Comparison of ENCODE assay signal across 15 cellular contexts in the genomic region with DNA sequence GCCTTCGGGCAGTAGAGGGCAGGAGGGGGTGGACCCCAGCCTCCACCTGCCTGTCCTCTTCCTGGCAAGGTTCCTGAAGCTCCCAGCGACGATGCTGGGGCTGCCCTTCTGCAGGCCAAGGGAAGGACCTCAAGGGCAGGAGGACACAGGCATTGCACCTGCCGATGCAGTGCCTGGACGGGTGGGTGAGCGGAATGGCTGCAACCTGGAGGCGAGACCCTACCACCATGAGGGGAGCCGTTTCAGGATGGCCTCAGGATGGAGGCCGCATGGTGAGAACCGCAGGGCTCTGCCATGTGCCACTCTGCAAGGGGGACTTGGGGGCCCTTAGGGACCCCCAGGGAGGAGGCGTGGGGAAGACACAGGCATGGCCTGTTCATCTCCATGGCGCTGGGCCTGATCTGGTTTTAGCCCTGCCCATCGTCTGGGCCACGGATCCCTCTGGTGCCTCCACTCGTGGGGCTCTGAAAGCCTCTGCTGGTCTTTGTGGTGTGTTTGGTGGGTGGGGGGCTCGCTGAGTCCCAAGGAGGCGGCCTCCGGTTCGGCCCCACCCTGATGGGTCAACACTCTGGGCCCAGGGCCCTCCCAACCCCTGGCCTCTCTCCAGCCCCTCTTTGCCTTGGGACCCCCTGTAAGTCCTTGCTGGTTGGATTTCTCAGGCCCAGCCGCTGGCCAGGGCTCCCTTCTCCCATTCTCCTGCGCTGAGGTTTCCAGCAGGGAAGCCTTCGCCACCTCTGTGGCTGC. TPM values are rescaled to one million over a fixed set of nuclear protein-coding genes. Genes with fewer than 3 reads are reported as not detected.
A peak's percentile ranks its signal among the peaks of the same experiment; 100 is the strongest.
DNase-seq lines count a peak whose midpoint lies in the region; ATAC-seq and TF ChIP-seq lines count a peak whose summit lies in the region.
"Had no signal": no experiment of that assay in that cellular context is flagged by ENCODE, and none has a peak within 500 bp of the region (broad histone marks: within the 10 kb centered on the region; RNA-seq: fewer than 3 reads in every experiment).

No MANE protein-coding gene starts in this region.

- peaks cover 35% of the 10 kb centered on the region for H3K4me1 Mint-ChIP-seq in activated naive CD8-positive, alpha-beta T cell treated with anti-CD3 and anti-CD28 coated beads, Interleukin-2, amount 10 ng/mL, durations not matched to agents 7 days and 5 days

- H3K4me1 ChIP-seq in DOHH2 (ENCODE audit: control insufficient read depth, low read length), result peaks cover 55% of the 10 kb centered on the region
- no peaks in the 10 kb centered on the region for H3K4me1 ChIP-seq in neuronal stem cell (ENCODE audit: control insufficient read depth in 2 of 2, insufficient read depth in 1 of 2, low read depth in 1 of 2, low read length in 2 of 2)
- H3K4me1 ChIP-seq: right atrium auricular region had no signal

- no peak overlapping the region for H3K14ac ChIP-seq in neuronal stem cell (ENCODE audit: low read length)

- peak overlapping the region; percentile 24 for H3K18ac ChIP-seq in neuronal stem cell (ENCODE audit: low read length)

- no peak overlapping the region for H3K23ac ChIP-seq in neuronal stem cell (ENCODE audit: low read depth, low read length, poor library complexity)

- no peaks in the 10 kb centered on the region for H3K9me2 ChIP-seq in DOHH2 (replicated peaks; ENCODE audit: control insufficient read depth, low read length)

- H3K79me2 ChIP-seq in DOHH2 (ENCODE audit: control insufficient read depth, low read length), result peaks cover 48% of the 10 kb centered on the region

- TF ChIP-seq CTCF in DOHH2 (IDR thresholded peaks at IDR 0.05; ENCODE audit: low read depth, low read length, poor library complexity, severe bottlenecking) (no peak), HL-60 (IDR thresholded peaks at IDR 0.05; ENCODE audit: insufficient read depth, low read length) (no peak)

- no peak overlapping the region for H3K4ac ChIP-seq in neuronal stem cell (ENCODE audit: low read length)

- peaks cover 10% of the 10 kb centered on the region for H3K36me3 Mint-ChIP-seq in activated naive CD8-positive, alpha-beta T cell treated with anti-CD3 and anti-CD28 coated beads, Interleukin-2, amount 10 ng/mL, durations not matched to agents 7 days and 5 days

- H3F3A ChIP-seq in DOHH2 (ENCODE audit: control insufficient read depth, insufficient read depth), result peaks cover 2% of the 10 kb centered on the region; the same call in 1 of the 2 replicates

- peak overlapping the region; percentile 96 for H3K27ac ChIP-seq in DOHH2 (ENCODE audit: low read depth, low read length)
- peak overlapping the region; percentile 98 for H3K27ac ChIP-seq in HL-60 (replicated peaks)
- H3K27ac ChIP-seq in neuronal stem cell (replicated peaks; ENCODE audit: low read length), result no peak overlapping the region
- H3K27ac ChIP-seq: GM23248 had no signal

- H2AK5ac ChIP-seq in neuronal stem cell (ENCODE audit: low read depth, low read length), result peak overlapping the region; percentile 79

- H2BK120ac ChIP-seq in neuronal stem cell (ENCODE audit: low read depth, low read length), result no peak overlapping the region

- H3K79me1 ChIP-seq in neuronal stem cell (ENCODE audit: low read depth, low read length), result no peaks in the 10 kb centered on the region

- H4K20me1 ChIP-seq in DOHH2 (ENCODE audit: control insufficient read depth, insufficient read depth, low read depth, low read length), result peaks cover 15% of the 10 kb centered on the region

- no peak overlapping the region for H2BK12ac ChIP-seq in neuronal stem cell (ENCODE audit: low read length)

- H3K27me3 ChIP-seq in DOHH2 (ENCODE audit: control insufficient read depth, low read length) (no peaks in the 10 kb centered on the region), HL-60 (ENCODE audit: insufficient read depth, poor library complexity, severe bottlenecking) (no peaks in the 10 kb centered on the region), neuronal stem cell (ENCODE audit: control insufficient read depth in 3 of 3, insufficient read depth in 3 of 3, low read depth in 1 of 3, low read length in 3 of 3) (peaks cover 0 to 32% (median 0%) of the 10 kb centered on the region in 3 experiments)
- H3K27me3 ChIP-seq: right atrium auricular region had no signal

- peak overlapping the region; percentile 83 for H2BK15ac ChIP-seq in neuronal stem cell (ENCODE audit: low read length)

- H3K9me3 ChIP-seq in DOHH2 (ENCODE audit: control insufficient read depth, insufficient read depth, low read length) (no peaks in the 10 kb centered on the region), neuronal stem cell (replicated peaks in 1 of 2; ENCODE audit: control insufficient read depth in 2 of 2, insufficient read depth in 1 of 2, low read depth in 1 of 2, low read length in 2 of 2) (no peaks in the 10 kb centered on the region)
- H3K9me3 ChIP-seq: mucosa of descending colon, right atrium auricular region, thoracic aorta had no signal

- no peak overlapping the region for H4K91ac ChIP-seq in neuronal stem cell (ENCODE audit: low read depth, low read length, poor library complexity)

- H3K36me3 ChIP-seq in DOHH2 (ENCODE audit: control insufficient read depth, low read length) (peaks cover 31% of the 10 kb centered on the region), neuronal stem cell (replicated peaks in 1 of 2; ENCODE audit: control insufficient read depth in 2 of 2, insufficient read depth in 2 of 2, low read length in 2 of 2) (no peaks in the 10 kb centered on the region)
- H3K36me3 ChIP-seq: right atrium auricular region, thoracic aorta had no signal

- no peak overlapping the region for H3K9ac ChIP-seq in neuronal stem cell (ENCODE audit: low read depth, low read length, poor library complexity)
- H3K9ac ChIP-seq: GM23248 had no signal

- no peaks in the 10 kb centered on the region for H3K9me3 Mint-ChIP-seq in activated naive CD8-positive, alpha-beta T cell treated with anti-CD3 and anti-CD28 coated beads, Interleukin-2, amount 10 ng/mL, durations not matched to agents 7 days and 5 days

- H2AFZ ChIP-seq in neuronal stem cell (ENCODE audit: low read length), result no peak overlapping the region
- H2AFZ ChIP-seq: GM23248 had no signal

- H3K4me3 ChIP-seq in DOHH2 (ENCODE audit: low read length) (peak overlapping the region; percentile 79), HL-60 (replicated peaks; ENCODE audit: insufficient read depth, low read length) (no peak overlapping the region), neuronal stem cell (ENCODE audit: low read length in 2 of 2) (no peak overlapping the region)
- H3K4me3 ChIP-seq: GM23248, mucosa of descending colon, right atrium auricular region, thoracic aorta had no signal

- peak overlapping the region; percentile 71 for H2BK5ac ChIP-seq in neuronal stem cell (ENCODE audit: low read length)

- H3K4me3 Mint-ChIP-seq in activated naive CD8-positive, alpha-beta T cell treated with anti-CD3 and anti-CD28 coated beads, Interleukin-2, amount 10 ng/mL, durations not matched to agents 7 days and 5 days, result peak overlapping the region; percentile 97

- no peak for ATAC-seq in activated naive CD8-positive, alpha-beta T cell treated with anti-CD3 and anti-CD28 coated beads, Interleukin-2, amount 10 ng/mL, durations not matched to agents 7 days and 5 days (ENCODE audit: low read depth)
- ATAC-seq in HG03520 (IDR thresholded peaks at IDR 0.05; ENCODE audit: unreplicated experiment) (no peak), GM21526 (IDR thresholded peaks at IDR 0.05; ENCODE audit: low FRiP score, unreplicated experiment) (no peak)

- POLR2A ChIA-PET in activated naive CD8-positive, alpha-beta T cell treated with anti-CD3 and anti-CD28 coated beads, Interleukin-2, amount 10 ng/mL, durations not matched to agents 7 days and 5 days (lab: Charles Lee), result interaction anchor here (0.5 to 4.6 kb wide), 7 partner anchors 9 to 1138 kb away, joined by 3 to 68 read pairs (median 5); a partner anchor contains a TSS

- DNase-seq in HL-60 (ENCODE audit: low read depth in 1 of 2, low spot score in 1 of 2) (no peak), neuronal stem cell (ENCODE audit: low spot score) (no peak), SIG-M5 treated with dmso at 0.1 percent for 504 hours (lab: John Stamatoyannopoulos, UW; ENCODE audit: unreplicated experiment) (no peak)
- no peak for DNase-seq in activated naive CD8-positive, alpha-beta T cell treated with anti-CD3 and anti-CD28 coated beads, Interleukin-2, amount 10 ng/mL, durations not matched to agents 7 days and 5 days
- no peak for DNase-seq in activated effector memory CD4-positive, alpha-beta T cell treated with Interleukin-2 at 50 U/mL for 16 hours
- DNase-seq: GM23248, NCI-H1092, NCI-H510A treated with DMSO at 0.1 percent for 48 hours had no signal

- peak overlapping the region; percentile 94 for H3K4me2 ChIP-seq in DOHH2 (ENCODE audit: low read length)
- no peak overlapping the region for H3K4me2 ChIP-seq in neuronal stem cell (ENCODE audit: insufficient read depth, low read length, poor library complexity, severe bottlenecking)

- no peak overlapping the region for H4K8ac ChIP-seq in neuronal stem cell (ENCODE audit: low read depth, low read length)

- H3K27ac Mint-ChIP-seq in activated naive CD8-positive, alpha-beta T cell treated with anti-CD3 and anti-CD28 coated beads, Interleukin-2, amount 10 ng/mL, durations not matched to agents 7 days and 5 days, result peak overlapping the region; percentile 98

- H3K27me3 Mint-ChIP-seq in activated naive CD8-positive, alpha-beta T cell treated with anti-CD3 and anti-CD28 coated beads, Interleukin-2, amount 10 ng/mL, durations not matched to agents 7 days and 5 days, result peaks cover 15% of the 10 kb centered on the region

- no CpG with 5 or more reads among the region's 22 CpGs for WGBS in neuronal stem cell (ENCODE audit: extremely low coverage in 2 of 2, insufficient read length in 2 of 2, insufficient replicate concordance in 1 of 2), 2 donors

RNA-seq across cellular contexts. Expression of a gene that starts 1.3 kb away (rescaled TPM):
- total RNA-seq in activated naive CD8-positive, alpha-beta T cell treated with anti-CD3 and anti-CD28 coated beads, Interleukin-2, amount 10 ng/mL, durations not matched to agents 7 days and 5 days, result 100 to 1,000 TPM; 438 to 453 TPM
- 0.13 TPM for polyA plus RNA-seq in neuronal stem cell (2013, experiment 1 of 2)
- polyA plus RNA-seq in neuronal stem cell (2013, experiment 2 of 2), result 0.73 TPM
- total RNA-seq: GM23248 had no signal

RNA-seq across cellular contexts. Expression of a gene that starts 12.8 kb away (rescaled TPM):
- under 1 TPM in 1 of 2 experiments, not detected in 1; 0.67 TPM for total RNA-seq in activated naive CD8-positive, alpha-beta T cell treated with anti-CD3 and anti-CD28 coated beads, Interleukin-2, amount 10 ng/mL, durations not matched to agents 7 days and 5 days
- polyA plus RNA-seq in neuronal stem cell (2013, experiment 1 of 2), result 0.13 TPM
- not detected for polyA plus RNA-seq in neuronal stem cell (2013, experiment 2 of 2)
- total RNA-seq: GM23248, right atrium auricular region, thoracic aorta had no signal
- polyA plus RNA-seq: GM23248 had no signal

RNA-seq across cellular contexts. Expression of a gene that starts 16.8 kb away (rescaled TPM):
- total RNA-seq in activated naive CD8-positive, alpha-beta T cell treated with anti-CD3 and anti-CD28 coated beads, Interleukin-2, amount 10 ng/mL, durations not matched to agents 7 days and 5 days, result not detected
- not detected for polyA plus RNA-seq in neuronal stem cell (2013, experiment 1 of 2)
- polyA plus RNA-seq in neuronal stem cell (2013, experiment 2 of 2), result not detected
- total RNA-seq: GM23248, right atrium auricular region had no signal
- polyA plus RNA-seq: GM23248 had no signal

RNA-seq across cellular contexts. Expression of a gene that starts 40.1 kb away (rescaled TPM):
- not detected for total RNA-seq in activated naive CD8-positive, alpha-beta T cell treated with anti-CD3 and anti-CD28 coated beads, Interleukin-2, amount 10 ng/mL, durations not matched to agents 7 days and 5 days
- polyA plus RNA-seq in neuronal stem cell (2013, experiment 1 of 2), result not detected
- polyA plus RNA-seq in neuronal stem cell (2013, experiment 2 of 2), result not detected
- total RNA-seq: GM23248, HT-29, mucosa of descending colon had no signal
- polyA plus RNA-seq: GM23248 had no signal
